In the genomic region with DNA sequence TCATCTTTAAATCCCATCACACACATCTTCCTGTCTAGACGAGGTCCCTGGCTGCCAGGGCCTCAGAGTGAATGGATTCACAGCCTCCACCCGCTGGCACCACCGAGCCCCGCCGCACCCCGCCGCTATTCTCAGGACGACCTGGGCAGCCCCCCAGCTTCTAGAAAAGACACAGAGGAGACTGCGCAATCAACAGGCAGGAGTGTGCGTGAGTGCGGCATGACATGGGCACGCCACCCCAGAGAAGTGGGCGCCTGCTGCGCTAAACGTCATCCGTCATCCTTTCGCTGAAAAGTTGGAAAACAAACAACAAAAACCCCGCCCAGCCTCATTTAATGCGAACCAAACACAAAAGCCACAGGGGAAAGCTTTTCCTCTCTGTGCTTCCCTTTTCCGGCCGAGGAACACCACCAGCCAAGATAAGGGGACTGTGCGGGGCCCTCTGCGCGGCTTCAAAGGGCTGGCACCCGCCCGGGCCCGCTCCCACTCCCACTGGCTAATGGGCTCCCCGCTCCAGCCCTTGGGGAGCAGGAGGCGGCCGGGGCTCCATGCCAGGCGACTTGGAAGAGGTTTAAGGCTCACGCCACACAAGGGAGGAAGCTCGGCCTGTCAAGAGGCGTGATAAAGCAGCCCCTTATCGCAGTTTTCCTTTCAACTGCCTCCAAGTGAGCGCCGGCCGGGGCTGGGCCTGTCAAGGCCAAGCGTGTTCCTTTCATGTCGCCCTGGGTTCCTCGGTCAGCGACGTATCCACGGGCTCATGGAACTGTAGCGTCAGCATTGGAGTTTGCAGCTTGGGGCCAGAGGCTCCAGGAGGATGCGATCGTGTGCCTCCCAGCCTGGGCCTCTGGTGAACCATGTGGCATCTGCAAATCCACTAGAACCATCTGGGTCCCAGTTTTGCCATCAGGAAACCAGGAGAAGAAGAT, we compare ENCODE assay signal across 1 cellular context.
TF ChIP-seq lines count a peak whose summit lies in the region.

No MANE protein-coding gene starts in this region.

TF ChIP-seq in K562, 482 proteins besides CTCF, POLR2A, EP300 and RAD21 (continued from another document and continues in another):
- TF ChIP-seq U2AF1 (optimal IDR thresholded peaks at IDR 0.05; ENCODE audit: low read depth, low read length), result no peak
- no peak for TF ChIP-seq ZNF445 (CRISPR knock-in tag; IDR thresholded peaks at IDR 0.05; ENCODE audit: low read depth)
- TF ChIP-seq MEIS2 (IDR thresholded peaks at IDR 0.05; ENCODE audit: partially characterized antibody), result peak; percentile 97
- 0 out of 2 replicates have a peak, but pooled peaks have one; percentile 34 for TF ChIP-seq ATF7 (IDR thresholded peaks at IDR 0.05)
- TF ChIP-seq SMARCE1 (IDR thresholded peaks at IDR 0.05), result 0 out of 2 replicates have a peak, but pooled peaks have one; percentile 74
- TF ChIP-seq ZNF589 (CRISPR knock-in tag; IDR thresholded peaks at IDR 0.05; ENCODE audit: low read depth), result peak; percentile 85
- TF ChIP-seq RBFOX2 (IDR thresholded peaks at IDR 0.05; ENCODE audit: low read depth, low read length), result peak; percentile 82
- TF ChIP-seq HDAC8 (tag; IDR thresholded peaks at IDR 0.05), result peak; percentile 60; the same call in 1 of the 2 replicates
- TF ChIP-seq CBFA2T3 (IDR thresholded peaks at IDR 0.05), result peak; percentile 52
- peak; percentile 81; the same call in 1 of the 2 replicates for TF ChIP-seq ZKSCAN8 (CRISPR knock-in tag; IDR thresholded peaks at IDR 0.05)
- TF ChIP-seq GATA2 (CRISPR knock-in tag; IDR thresholded peaks at IDR 0.05), result peak; percentile 37; the same call in 1 of the 2 replicates
- TF ChIP-seq, protein P1, sequence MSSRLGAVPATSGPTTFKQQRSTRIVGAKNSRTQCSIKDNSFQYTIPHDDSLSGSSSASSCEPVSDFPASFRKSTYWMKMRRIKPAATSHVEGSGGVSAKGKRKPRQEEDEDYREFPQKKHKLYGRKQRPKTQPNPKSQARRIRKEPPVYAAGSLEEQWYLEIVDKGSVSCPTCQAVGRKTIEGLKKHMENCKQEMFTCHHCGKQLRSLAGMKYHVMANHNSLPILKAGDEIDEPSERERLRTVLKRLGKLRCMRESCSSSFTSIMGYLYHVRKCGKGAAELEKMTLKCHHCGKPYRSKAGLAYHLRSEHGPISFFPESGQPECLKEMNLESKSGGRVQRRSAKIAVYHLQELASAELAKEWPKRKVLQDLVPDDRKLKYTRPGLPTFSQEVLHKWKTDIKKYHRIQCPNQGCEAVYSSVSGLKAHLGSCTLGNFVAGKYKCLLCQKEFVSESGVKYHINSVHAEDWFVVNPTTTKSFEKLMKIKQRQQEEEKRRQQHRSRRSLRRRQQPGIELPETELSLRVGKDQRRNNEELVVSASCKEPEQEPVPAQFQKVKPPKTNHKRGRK (tag; IDR thresholded peaks at IDR 0.05), result no peak
- peak; percentile 30; the same call in 1 of the 2 replicates for TF ChIP-seq E2F3 (CRISPR knock-in tag; IDR thresholded peaks at IDR 0.05)
- TF ChIP-seq, protein P2, sequence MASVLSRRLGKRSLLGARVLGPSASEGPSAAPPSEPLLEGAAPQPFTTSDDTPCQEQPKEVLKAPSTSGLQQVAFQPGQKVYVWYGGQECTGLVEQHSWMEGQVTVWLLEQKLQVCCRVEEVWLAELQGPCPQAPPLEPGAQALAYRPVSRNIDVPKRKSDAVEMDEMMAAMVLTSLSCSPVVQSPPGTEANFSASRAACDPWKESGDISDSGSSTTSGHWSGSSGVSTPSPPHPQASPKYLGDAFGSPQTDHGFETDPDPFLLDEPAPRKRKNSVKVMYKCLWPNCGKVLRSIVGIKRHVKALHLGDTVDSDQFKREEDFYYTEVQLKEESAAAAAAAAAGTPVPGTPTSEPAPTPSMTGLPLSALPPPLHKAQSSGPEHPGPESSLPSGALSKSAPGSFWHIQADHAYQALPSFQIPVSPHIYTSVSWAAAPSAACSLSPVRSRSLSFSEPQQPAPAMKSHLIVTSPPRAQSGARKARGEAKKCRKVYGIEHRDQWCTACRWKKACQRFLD (CRISPR knock-in tag; IDR thresholded peaks at IDR 0.05), result peak; percentile 89; the same call in 1 of the 2 replicates
- TF ChIP-seq MTA3 (IDR thresholded peaks at IDR 0.05; ENCODE audit: borderline replicate concordance), result 0 out of 2 replicates have a peak, but pooled peaks have one; percentile 79
- TF ChIP-seq TAF9B (IDR thresholded peaks at IDR 0.05; ENCODE audit: partially characterized antibody), result peak; percentile 14
- TF ChIP-seq, protein P3, sequence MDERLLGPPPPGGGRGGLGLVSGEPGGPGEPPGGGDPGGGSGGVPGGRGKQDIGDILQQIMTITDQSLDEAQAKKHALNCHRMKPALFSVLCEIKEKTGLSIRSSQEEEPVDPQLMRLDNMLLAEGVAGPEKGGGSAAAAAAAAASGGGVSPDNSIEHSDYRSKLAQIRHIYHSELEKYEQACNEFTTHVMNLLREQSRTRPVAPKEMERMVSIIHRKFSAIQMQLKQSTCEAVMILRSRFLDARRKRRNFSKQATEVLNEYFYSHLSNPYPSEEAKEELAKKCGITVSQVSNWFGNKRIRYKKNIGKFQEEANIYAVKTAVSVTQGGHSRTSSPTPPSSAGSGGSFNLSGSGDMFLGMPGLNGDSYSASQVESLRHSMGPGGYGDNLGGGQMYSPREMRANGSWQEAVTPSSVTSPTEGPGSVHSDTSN (CRISPR knock-in tag; IDR thresholded peaks at IDR 0.05; ENCODE audit: low read depth), result peak; percentile 71; the same call in 1 of the 2 replicates
- TF ChIP-seq, protein P3 (tag; conservative IDR thresholded peaks at IDR 0.05; ENCODE audit: low read depth), result peak; percentile 91
- TF ChIP-seq SMARCA4 (IDR thresholded peaks at IDR 0.05), result peak; percentile 71
- TF ChIP-seq ZNF311 (CRISPR knock-in tag; IDR thresholded peaks at IDR 0.05), result peak; percentile 66
- TF ChIP-seq BACH1 (tag; IDR thresholded peaks at IDR 0.05), result peak; percentile 67; the same call in 1 of the 2 replicates
- TF ChIP-seq, protein P4, sequence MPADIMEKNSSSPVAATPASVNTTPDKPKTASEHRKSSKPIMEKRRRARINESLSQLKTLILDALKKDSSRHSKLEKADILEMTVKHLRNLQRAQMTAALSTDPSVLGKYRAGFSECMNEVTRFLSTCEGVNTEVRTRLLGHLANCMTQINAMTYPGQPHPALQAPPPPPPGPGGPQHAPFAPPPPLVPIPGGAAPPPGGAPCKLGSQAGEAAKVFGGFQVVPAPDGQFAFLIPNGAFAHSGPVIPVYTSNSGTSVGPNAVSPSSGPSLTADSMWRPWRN (IDR thresholded peaks at IDR 0.05; ENCODE audit: low read depth), result peak; percentile 73; the same call in 1 of the 2 replicates
- TF ChIP-seq PRPF4 (IDR thresholded peaks at IDR 0.05; ENCODE audit: insufficient read depth, low read depth, low read length, poor library complexity, severe bottlenecking), result no peak
- peak; percentile 41 for TF ChIP-seq PCBP1 (IDR thresholded peaks at IDR 0.05; ENCODE audit: low read depth, low read length, poor library complexity, severe bottlenecking)
- peak; percentile 68 for TF ChIP-seq NFRKB (IDR thresholded peaks at IDR 0.05; ENCODE audit: low read depth)
- TF ChIP-seq, protein P5, sequence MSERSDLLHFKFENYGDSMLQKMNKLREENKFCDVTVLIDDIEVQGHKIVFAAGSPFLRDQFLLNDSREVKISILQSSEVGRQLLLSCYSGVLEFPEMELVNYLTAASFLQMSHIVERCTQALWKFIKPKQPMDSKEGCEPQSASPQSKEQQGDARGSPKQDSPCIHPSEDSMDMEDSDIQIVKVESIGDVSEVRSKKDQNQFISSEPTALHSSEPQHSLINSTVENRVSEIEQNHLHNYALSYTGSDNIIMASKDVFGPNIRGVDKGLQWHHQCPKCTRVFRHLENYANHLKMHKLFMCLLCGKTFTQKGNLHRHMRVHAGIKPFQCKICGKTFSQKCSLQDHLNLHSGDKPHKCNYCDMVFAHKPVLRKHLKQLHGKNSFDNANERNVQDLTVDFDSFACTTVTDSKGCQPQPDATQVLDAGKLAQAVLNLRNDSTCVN (CRISPR knock-in tag; IDR thresholded peaks at IDR 0.05), result peak; percentile 14; the same call in 1 of the 2 replicates
- TF ChIP-seq, protein P6, sequence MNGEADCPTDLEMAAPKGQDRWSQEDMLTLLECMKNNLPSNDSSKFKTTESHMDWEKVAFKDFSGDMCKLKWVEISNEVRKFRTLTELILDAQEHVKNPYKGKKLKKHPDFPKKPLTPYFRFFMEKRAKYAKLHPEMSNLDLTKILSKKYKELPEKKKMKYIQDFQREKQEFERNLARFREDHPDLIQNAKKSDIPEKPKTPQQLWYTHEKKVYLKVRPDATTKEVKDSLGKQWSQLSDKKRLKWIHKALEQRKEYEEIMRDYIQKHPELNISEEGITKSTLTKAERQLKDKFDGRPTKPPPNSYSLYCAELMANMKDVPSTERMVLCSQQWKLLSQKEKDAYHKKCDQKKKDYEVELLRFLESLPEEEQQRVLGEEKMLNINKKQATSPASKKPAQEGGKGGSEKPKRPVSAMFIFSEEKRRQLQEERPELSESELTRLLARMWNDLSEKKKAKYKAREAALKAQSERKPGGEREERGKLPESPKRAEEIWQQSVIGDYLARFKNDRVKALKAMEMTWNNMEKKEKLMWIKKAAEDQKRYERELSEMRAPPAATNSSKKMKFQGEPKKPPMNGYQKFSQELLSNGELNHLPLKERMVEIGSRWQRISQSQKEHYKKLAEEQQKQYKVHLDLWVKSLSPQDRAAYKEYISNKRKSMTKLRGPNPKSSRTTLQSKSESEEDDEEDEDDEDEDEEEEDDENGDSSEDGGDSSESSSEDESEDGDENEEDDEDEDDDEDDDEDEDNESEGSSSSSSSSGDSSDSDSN (IDR thresholded peaks at IDR 0.05; ENCODE audit: borderline replicate concordance in 1 of 2, low read depth in 2 of 2, low read length in 2 of 2), result peak; percentile 95 to 99; a peak in 3 of 4 replicates
- TF ChIP-seq ZFX (CRISPR knock-in tag; IDR thresholded peaks at IDR 0.05), result peak; percentile 88
- peak; percentile 64; the same call in 1 of the 2 replicates for TF ChIP-seq NBN (IDR thresholded peaks at IDR 0.05; ENCODE audit: low read depth)
- TF ChIP-seq NFIC (IDR thresholded peaks at IDR 0.05), result peak; percentile 69; the same call in 1 of the 2 replicates
- peak; percentile 77 for TF ChIP-seq BCOR (IDR thresholded peaks at IDR 0.05)
- TF ChIP-seq STAG1 (CRISPR knock-in tag; IDR thresholded peaks at IDR 0.05; ENCODE audit: borderline replicate concordance), result no peak
- no peak for TF ChIP-seq ZC3H8 (IDR thresholded peaks at IDR 0.05)
